8 cellular contexts compared by ENCODE assay signal in the genomic region with DNA sequence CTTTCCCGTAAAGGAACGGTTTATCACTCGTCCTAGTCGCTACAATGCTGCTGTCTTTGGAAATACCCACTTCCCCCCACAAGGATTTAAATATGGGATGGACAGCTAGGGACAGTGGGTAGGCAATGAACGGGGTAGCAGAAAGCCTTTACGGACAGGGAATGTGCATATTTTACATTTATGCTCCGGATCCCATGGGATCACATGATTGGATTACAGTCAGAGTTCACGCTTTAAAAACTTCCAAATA. TPM values are rescaled to one million over a fixed set of nuclear protein-coding genes. Genes with fewer than 3 reads are reported as not detected.
DNase-seq lines count a peak whose midpoint lies in the region; ATAC-seq and TF ChIP-seq lines count a peak whose summit lies in the region.

No MANE protein-coding gene starts in this region.

- peaks cover 26 to 48% of the 10 kb centered on the region in 2 donors for H3K4me1 Mint-ChIP-seq in immature natural killer cell

- peaks cover 6 to 8% of the 10 kb centered on the region in 2 donors for H3K9me3 Mint-ChIP-seq in activated naive CD4-positive, alpha-beta T cell treated with anti-CD3 and anti-CD28 coated beads, Interleukin-2, amount 50 U/mL, for 72 hours
- peaks cover 0 to 2% (median 0%) of the 10 kb centered on the region in 6 donors for H3K9me3 Mint-ChIP-seq in immature natural killer cell

- H3K27ac Mint-ChIP-seq in activated naive CD4-positive, alpha-beta T cell treated with anti-CD3 and anti-CD28 coated beads, Interleukin-2, amount 50 U/mL, for 72 hours = peak overlapping the region; percentile 97 to 100
- H3K27ac Mint-ChIP-seq in immature natural killer cell = peak overlapping the region; percentile 86 to 98 (median 94)

- DNase-seq in SHP77 treated with DMSO at 0.1 percent for 48 hours (lab: John Stamatoyannopoulos, UW) (peak; percentile 50), SHP77 (lab: John Stamatoyannopoulos, UW) (no peak), immature natural killer cell (no peak), superior temporal gyrus (ENCODE audit: extremely low spot score) (peak; percentile 82), HEK293T (ENCODE audit: extremely low spot score) (no peak), NCI-H1930 (lab: John Stamatoyannopoulos, UW) (no peak), left lobe of liver (ENCODE audit: low spot score) (no peak)
- DNase-seq in activated naive CD4-positive, alpha-beta T cell treated with anti-CD3 and anti-CD28 coated beads, Interleukin-2, amount 50 U/mL, for 72 hours (ENCODE audit: low spot score in 2 of 2) = no peak

- H3K36me3 Mint-ChIP-seq in activated naive CD4-positive, alpha-beta T cell treated with anti-CD3 and anti-CD28 coated beads, Interleukin-2, amount 50 U/mL, for 72 hours = peaks cover 43 to 76% of the 10 kb centered on the region in 2 donors
- H3K36me3 Mint-ChIP-seq in immature natural killer cell = peaks cover 4 to 11% (median 7%) of the 10 kb centered on the region in 3 donors

- POLR2A ChIA-PET in HEK293T (lab: Yijun Ruan, JAX) = no interaction called here

- ATAC-seq in activated naive CD4-positive, alpha-beta T cell treated with anti-CD3 and anti-CD28 coated beads, Interleukin-2, amount 50 U/mL, for 72 hours = no peak
- no peak for ATAC-seq in left lobe of liver

- H3K27me3 Mint-ChIP-seq in immature natural killer cell (ENCODE audit: low read depth in 3 of 3) = peaks cover 24 to 37% (median 32%) of the 10 kb centered on the region in 3 donors

- peak overlapping the region; percentile 92 to 98 (median 97) for H3K4me3 Mint-ChIP-seq in immature natural killer cell

- CTCF ChIA-PET in HEK293T (lab: Yijun Ruan, JAX) = interaction anchor here (0.6 kb wide), 1 partner anchor 346 kb away, joined by 3 read pairs; no protein-coding TSS in a partner anchor

TF ChIP-seq in HEK293T, 16 proteins besides CTCF, POLR2A, EP300 and RAD21:
- no peak for TF ChIP-seq L3MBTL2 (conservative IDR thresholded peaks at IDR 0.05)
- TF ChIP-seq HDGF (IDR thresholded peaks at IDR 0.05; ENCODE audit: borderline replicate concordance) = no peak
- no peak for TF ChIP-seq CTBP1 (IDR thresholded peaks at IDR 0.05; ENCODE audit: borderline replicate concordance)
- no peak for TF ChIP-seq SUZ12 (IDR thresholded peaks at IDR 0.05)
- no peak for TF ChIP-seq LEF1 (IDR thresholded peaks at IDR 0.05; ENCODE audit: borderline replicate concordance)
- TF ChIP-seq FOXA1 (IDR thresholded peaks at IDR 0.05) = no peak
- TF ChIP-seq SP1 (IDR thresholded peaks at IDR 0.05) = no peak
- no peak for TF ChIP-seq TARDBP (IDR thresholded peaks at IDR 0.05)
- TF ChIP-seq FOXK2 (IDR thresholded peaks at IDR 0.05) = no peak
- TF ChIP-seq, protein P1, sequence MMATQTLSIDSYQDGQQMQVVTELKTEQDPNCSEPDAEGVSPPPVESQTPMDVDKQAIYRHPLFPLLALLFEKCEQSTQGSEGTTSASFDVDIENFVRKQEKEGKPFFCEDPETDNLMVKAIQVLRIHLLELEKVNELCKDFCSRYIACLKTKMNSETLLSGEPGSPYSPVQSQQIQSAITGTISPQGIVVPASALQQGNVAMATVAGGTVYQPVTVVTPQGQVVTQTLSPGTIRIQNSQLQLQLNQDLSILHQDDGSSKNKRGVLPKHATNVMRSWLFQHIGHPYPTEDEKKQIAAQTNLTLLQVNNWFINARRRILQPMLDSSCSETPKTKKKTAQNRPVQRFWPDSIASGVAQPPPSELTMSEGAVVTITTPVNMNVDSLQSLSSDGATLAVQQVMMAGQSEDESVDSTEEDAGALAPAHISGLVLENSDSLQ (IDR thresholded peaks at IDR 0.05) = no peak
- no peak for TF ChIP-seq ARNT (IDR thresholded peaks at IDR 0.05)
- no peak for TF ChIP-seq ZNF384 (IDR thresholded peaks at IDR 0.05)
- TF ChIP-seq FOXM1 (IDR thresholded peaks at IDR 0.05; ENCODE audit: borderline replicate concordance) = no peak

RNA-seq across cellular contexts. Expression of a gene that starts 1.2 kb away (rescaled TPM):
- total RNA-seq in activated naive CD4-positive, alpha-beta T cell treated with anti-CD3 and anti-CD28 coated beads, Interleukin-2, amount 50 U/mL, for 72 hours = 10 to 100 TPM; 54.3 to 75.6 TPM
- polyA plus RNA-seq in immature natural killer cell = 1 to 10 TPM in 2 of 3 donors, not detected in 1; 1.9 to 5.5 TPM
- total RNA-seq in left lobe of liver = 9.7 TPM

Comparison
In these comparisons a context has a peak if more than half of its experiments do, and no peak if none do; other contexts are left out.
1. DNase-seq: peak in SHP77 treated with DMSO at 0.1 percent for 48 hours (single experiment) and superior temporal gyrus (single experiment); none in SHP77 (0 of 2), activated naive CD4-positive, alpha-beta T cell treated with anti-CD3 and anti-CD28 coated beads, Interleukin-2, amount 50 U/mL, for 72 hours (0 of 2), immature natural killer cell (0 of 3), HEK293T (single experiment), NCI-H1930 (0 of 2) and left lobe of liver (single experiment).